11 cellular contexts compared by ENCODE assay signal in genomic region chr16:66881560-66881959, GRCh38. TPM values are rescaled to one million over a fixed set of nuclear protein-coding genes. Genes with fewer than 3 reads are reported as not detected.
A peak's percentile ranks its signal among the peaks of the same experiment; 100 is the strongest.
DNase-seq lines count a peak whose midpoint lies in the region; ATAC-seq and TF ChIP-seq lines count a peak whose summit lies in the region.
"Had no signal": no experiment of that assay in that cellular context is flagged by ENCODE, and none has a peak within 500 bp of the region (broad histone marks: within the 10 kb centered on the region; RNA-seq: fewer than 3 reads in every experiment).

No MANE protein-coding gene starts in this region.

- DNase-seq in GM12865 (ENCODE audit: low read depth) (no peak), RWPE2 (ENCODE audit: low spot score) (no peak), esophagus squamous epithelium (lab: John Stamatoyannopoulos, UW) (no peak), psoas muscle (no peak), NCI-H1417 treated with DMSO at 0.1 percent for 48 hours (lab: John Stamatoyannopoulos, UW) (no peak), NCI-H2081 treated with DMSO at 0.1 percent for 48 hours (lab: John Stamatoyannopoulos, UW) (no peak)
- DNase-seq in NK-92 treated with Interleukin-12 subunit alpha and Interleukin-12 subunit beta, amount 100 ng/mL, for 24 hours (lab: John Stamatoyannopoulos, UW) = no peak
- DNase-seq: activated CD4-positive, CD25-positive, alpha-beta regulatory T cell treated with anti-CD3 and anti-CD28 coated beads, Interleukin-2, amount 50 U/mL, for 72 hours; NCI-H1436 treated with DMSO at 0.1 percent for 48 hours had no signal

- H3K27me3 ChIP-seq in RWPE2 (ENCODE audit: insufficient read depth, poor library complexity, severe bottlenecking) (no peaks in the 10 kb centered on the region), esophagus squamous epithelium (no peaks in the 10 kb centered on the region), psoas muscle (ENCODE audit: insufficient read depth in 3 of 3, low read length in 2 of 3) (no peaks in the 10 kb centered on the region)
- H3K27me3 ChIP-seq: vagina had no signal

- no peak for TF ChIP-seq POLR2A in esophagus squamous epithelium (IDR thresholded peaks at IDR 0.05)

- H3K36me3 ChIP-seq in RWPE2 (ENCODE audit: low read depth) (peaks cover 40% of the 10 kb centered on the region), esophagus squamous epithelium (peaks cover 8 to 39% (median 10%) of the 10 kb centered on the region in 3 donors), psoas muscle (ENCODE audit: insufficient read depth in 1 of 2, low read depth in 1 of 2) (peaks cover 0 to 32% of the 10 kb centered on the region in 2 donors)

- H3K4me1 ChIP-seq in RWPE2 (ENCODE audit: insufficient read depth, poor library complexity, severe bottlenecking) (peaks cover 6% of the 10 kb centered on the region), esophagus squamous epithelium (peaks cover 0 to 26% (median 10%) of the 10 kb centered on the region in 3 donors), psoas muscle (no peaks in the 10 kb centered on the region)

- H3K27ac ChIP-seq in RWPE2 (ENCODE audit: poor library complexity, severe bottlenecking) (peak overlapping the region; percentile 34), esophagus squamous epithelium (peak overlapping the region in 1 of 4 donors; percentile 80), psoas muscle (peak overlapping the region; percentile 79)

- 75 to 77% methylated on average over 2 of the region's 2 CpGs for WGBS in esophagus squamous epithelium, 2 donors
- 72 to 83% (median 82%) methylated on average over 2 of the region's 2 CpGs for WGBS in psoas muscle, 3 donors

- intact Hi-C loops in esophagus squamous epithelium (cut with DNase I) = no loop called here
- intact Hi-C loops in psoas muscle (cut with DNase I) = no loop called here

- H3K4me3 ChIP-seq in GM12865 (ENCODE audit: low read depth, low read length) (peak overlapping the region; percentile 72), RWPE2 (ENCODE audit: severe bottlenecking) (peak overlapping the region; percentile 63), esophagus squamous epithelium (peak overlapping the region; percentile 80 to 89 (median 85)), psoas muscle (peak overlapping the region; percentile 97)

- H3K9me3 ChIP-seq in RWPE2 (ENCODE audit: severe bottlenecking) = no peaks in the 10 kb centered on the region
- H3K9me3 ChIP-seq in esophagus squamous epithelium = no peaks in the 10 kb centered on the region
- no peaks in the 10 kb centered on the region for H3K9me3 ChIP-seq in psoas muscle
- H3K9me3 ChIP-seq: vagina had no signal

- TF ChIP-seq CTCF in GM12865 (IDR thresholded peaks at IDR 0.05; ENCODE audit: insufficient read depth, low read depth, low read length, missing control alignments) = no peak
- no peak for TF ChIP-seq CTCF in RWPE2 (IDR thresholded peaks at IDR 0.05; ENCODE audit: poor library complexity, severe bottlenecking)
- no peak for TF ChIP-seq CTCF in esophagus squamous epithelium (IDR thresholded peaks at IDR 0.05)
- TF ChIP-seq CTCF in psoas muscle (IDR thresholded peaks at IDR 0.05) = no peak

- ATAC-seq in RWPE2 (ENCODE audit: low read depth) = no peak
- no peak for ATAC-seq in psoas muscle
- no peak for ATAC-seq in GM18511 (IDR thresholded peaks at IDR 0.05; ENCODE audit: unreplicated experiment)

RNA-seq across cellular contexts. Expression of gene PDP2, which starts 1.2 kb away (rescaled TPM):
- total RNA-seq in esophagus squamous epithelium (10 to 100 TPM in 2 of 4 donors, 1 to 10 TPM in 2; 4.1 to 12.9 (median 9.4) TPM), psoas muscle (1 to 10 TPM; 3.0 to 5.2 (median 4.3) TPM)
- 1 to 10 TPM; 1.0 to 2.5 (median 2.0) TPM for polyA plus RNA-seq in psoas muscle

RNA-seq across cellular contexts. Expression of gene CDH16, which starts 37.1 kb away (rescaled TPM):
- 1 to 10 TPM; 1.9 to 6.3 (median 4.1) TPM for total RNA-seq in esophagus squamous epithelium
- 1 to 10 TPM in 1 of 4 donors, under 1 TPM in 1, not detected in 2; 0.53 to 3.3 TPM for total RNA-seq in psoas muscle
- under 1 TPM; 0.65 to 0.78 (median 0.75) TPM for polyA plus RNA-seq in psoas muscle

RNA-seq across cellular contexts. Expression of gene CA7, which starts 37.3 kb away (rescaled TPM):
- total RNA-seq in esophagus squamous epithelium (not detected), psoas muscle (not detected)
- polyA plus RNA-seq in psoas muscle = under 1 TPM in 1 of 3 donors, not detected in 2; 0.05 TPM
- total RNA-seq: vagina had no signal

RNA-seq across cellular contexts. Expression of gene RRAD, which starts 43.8 kb away (rescaled TPM):
- total RNA-seq in esophagus squamous epithelium (100 to 1,000 TPM in 2 of 4 donors, 10 to 100 TPM in 2; 68.7 to 208 (median 129) TPM), psoas muscle (1,000 to 10,000 TPM in 1 of 4 donors, 100 to 1,000 TPM in 3; 164 to 2,869 (median 749) TPM)
- 100 to 1,000 TPM; 168 to 304 (median 293) TPM for polyA plus RNA-seq in psoas muscle

RNA-seq across cellular contexts. Expression of gene NAE1, which starts 50.8 kb away (rescaled TPM):
- total RNA-seq in esophagus squamous epithelium = 10 to 100 TPM; 31.4 to 74.7 (median 45.7) TPM
- 10 to 100 TPM; 23.8 to 34.4 (median 30.8) TPM for total RNA-seq in psoas muscle
- polyA plus RNA-seq in psoas muscle = 10 to 100 TPM; 22.7 to 46.1 (median 33.0) TPM
